Comparison of ENCODE assay signal across 23 cellular contexts in genomic region chr11:70360211-70360610, GRCh38.
"Had no signal": no experiment of that assay in that cellular context is flagged by ENCODE, and none has a peak within 500 bp of the region (broad histone marks: within the 10 kb centered on the region; RNA-seq: fewer than 3 reads in every experiment).

No MANE protein-coding gene starts in this region.

- H3K79me2 ChIP-seq: hepatocyte had no signal

- H3K27me3 ChIP-seq: adrenal gland, ascending aorta, dorsolateral prefrontal cortex, esophagus muscularis mucosa, hepatocyte, left lung, transverse colon, uterus had no signal

- FAIRE-seq: colon, frontal cortex had no signal

- H3K27ac ChIP-seq: adrenal gland, ascending aorta, dorsolateral prefrontal cortex, esophagus muscularis mucosa, hepatocyte, left lung, transverse colon, uterus had no signal

- H2AFZ ChIP-seq: hepatocyte had no signal

- H3K4me1 ChIP-seq: left lung, transverse colon, uterus had no signal

- H3K36me3 ChIP-seq: uterus had no signal

- H3K4me2 ChIP-seq: hepatocyte had no signal

- DNase-seq: activated CD4-positive, alpha-beta memory T cell treated with anti-CD3 and anti-CD28 coated beads, Interleukin-2, amount 10 ng/mL, durations not matched to agents 7 days and 5 days; activated CD4-positive, alpha-beta T cell treated with anti-CD3 and anti-CD28 coated beads, Interleukin-2, amount 10 ng/mL, durations not matched to agents 24 days and 14 days; central memory CD4-positive, alpha-beta T cell; dorsolateral prefrontal cortex; effector memory CD8-positive, alpha-beta T cell; glutamatergic neuron; immature natural killer cell; left lung; naive thymus-derived CD4-positive, alpha-beta T cell; stimulated activated CD4-positive, alpha-beta T cell treated with anti-CD3 and anti-CD28 coated beads, Interleukin-2, amount 100 ng/mL, for 48 hours; stimulated activated CD8-positive, alpha-beta memory T cell treated with anti-CD3 and anti-CD28 coated beads, Interleukin-4, amount 100 ng/mL, for 48 hours; stimulated activated naive B cell treated with anti-CD40 and anti-IgM and Interleukin-4, amounts not matched to agents 10 μg/mL and 1 μg/mL and 100 μg/mL, for 72 hours; transverse colon had no signal

- H3K4me3 ChIP-seq: adrenal gland, ascending aorta, dorsolateral prefrontal cortex, esophagus muscularis mucosa, hepatocyte, left lung, lung, transverse colon, uterus had no signal

- H3K9me3 ChIP-seq: adrenal gland, ascending aorta, esophagus muscularis mucosa, left lung, transverse colon, uterus had no signal

- ATAC-seq: activated CD4-positive, CD25-positive, alpha-beta regulatory T cell treated with anti-CD3 and anti-CD28 coated beads, Interleukin-2, amount 50 U/mL, for 24 hours; activated naive CD4-positive, alpha-beta T cell treated with anti-CD3 and anti-CD28 coated beads, Interleukin-2, amount 50 U/mL, for 72 hours; effector memory CD8-positive, alpha-beta T cell; left lung; naive thymus-derived CD4-positive, alpha-beta T cell; stimulated activated naive B cell treated with anti-CD40 and anti-IgM and Interleukin-4, amounts not matched to agents 10 μg/mL and 1 μg/mL and 100 μg/mL, for 72 hours had no signal
